1 cellular context compared by ENCODE assay signal in genomic region chr9:75615284-75615683, GRCh38.
TF ChIP-seq lines count a peak whose summit lies in the region.

No MANE protein-coding gene starts in this region.

TF ChIP-seq in WTC11, 78 proteins besides CTCF, POLR2A, EP300 and RAD21 (continued from another document):
- TF ChIP-seq ZBTB43 (CRISPR knock-in tag; IDR thresholded peaks at IDR 0.05), result no peak
- no peak for TF ChIP-seq IRF2 (CRISPR knock-in tag; IDR thresholded peaks at IDR 0.05; ENCODE audit: borderline replicate concordance, low read depth)
- no peak for TF ChIP-seq ATF6 (CRISPR knock-in tag; IDR thresholded peaks at IDR 0.05)
- no peak for TF ChIP-seq MXD4 (CRISPR knock-in tag; IDR thresholded peaks at IDR 0.05; ENCODE audit: borderline replicate concordance)
- no peak for TF ChIP-seq ZNF671 (CRISPR knock-in tag; IDR thresholded peaks at IDR 0.05)
- no peak for TF ChIP-seq ZNF263 (CRISPR knock-in tag; IDR thresholded peaks at IDR 0.05; ENCODE audit: low read depth)
- no peak for TF ChIP-seq MYBL2 (CRISPR knock-in tag; IDR thresholded peaks at IDR 0.05)
- no peak for TF ChIP-seq MAX (CRISPR knock-in tag; IDR thresholded peaks at IDR 0.05)
- TF ChIP-seq ZNF121 (CRISPR knock-in tag; IDR thresholded peaks at IDR 0.05), result no peak
